8 cellular contexts compared by ENCODE assay signal in genomic region chr13:94192576-94192975, GRCh38.
DNase-seq lines count a peak whose midpoint lies in the region; ATAC-seq and TF ChIP-seq lines count a peak whose summit lies in the region.

No MANE protein-coding gene starts in this region.

- in situ Hi-C loops in SK-MEL-5 (cut with HindIII; ENCODE audit: low pct_unique_long_range_greater_than_20kb, low sequenced_read_pairs): no loop called here

- TF ChIP-seq CTCF in HFF-Myc (IDR thresholded peaks at IDR 0.05; ENCODE audit: low read depth, low read length, missing control alignments): peak; percentile 47

- no peak for ATAC-seq in GM18870 (IDR thresholded peaks at IDR 0.05; ENCODE audit: unreplicated experiment)
- no peak for ATAC-seq in HG03521 (IDR thresholded peaks at IDR 0.05; ENCODE audit: unreplicated experiment)
- no peak for ATAC-seq in HG03520 (IDR thresholded peaks at IDR 0.05; ENCODE audit: unreplicated experiment)

- H3K4me3 ChIP-seq in HFF-Myc (replicated peaks; ENCODE audit: low read depth, low read length): no peak overlapping the region

- DNase-seq in DMS 273 (lab: John Stamatoyannopoulos, UW; ENCODE audit: unreplicated experiment) (peak; percentile 39), DMS 273 treated with DMSO at 0.1 percent for 48 hours (lab: John Stamatoyannopoulos, UW) (no peak), HFF-Myc (ENCODE audit: extremely low read depth, low read depth) (peak; percentile 3), SK-MEL-5 (ENCODE audit: low read depth, low spot score) (peak; percentile 77), islet precursor cell (peak; percentile 64)
